8 cellular contexts compared by ENCODE assay signal in genomic region chr19:55283548-55284393, GRCh38. TPM values are rescaled to one million over a fixed set of nuclear protein-coding genes. Genes with fewer than 3 reads are reported as not detected.
DNase-seq lines count a peak whose midpoint lies in the region; ATAC-seq and TF ChIP-seq lines count a peak whose summit lies in the region.

BRSK1 (plus strand) TSS chr19:55283997; CDS start chr19:55284443, 446 bp downstream.

- no peak within 1 kb of the TSS for H3K4me2 ChIP-seq in Loucy (ENCODE audit: low read depth, low read length, poor library complexity, severe bottlenecking)

- no peaks in the 10 kb centered on the region for H3K9me2 ChIP-seq in Loucy (replicated peaks; ENCODE audit: low read depth, low read length)

- H3K9me3 ChIP-seq in Loucy (ENCODE audit: insufficient read depth, low read depth, low read length) (no peaks in the 10 kb centered on the region), lower lobe of right lung (no peaks in the 10 kb centered on the region)

- H3K27me3 ChIP-seq in Loucy (ENCODE audit: insufficient read depth, low read length, poor library complexity, severe bottlenecking) (no peaks in the 10 kb centered on the region), lower lobe of right lung (ENCODE audit: low read depth) (peaks cover 11% of the 10 kb centered on the region)

- DNase-seq in AG09309 (ENCODE audit: low read depth) (no peak), T1000 (lab: John Stamatoyannopoulos, UW) (peak; percentile 57), cerebellum (ENCODE audit: low spot score) (peak; percentile 94), lower lobe of right lung (no peak), GM19238 (ENCODE audit: insufficient read length, low spot score) (no peak)
- peak; percentile 57 for DNase-seq in stimulated activated naive CD8-positive, alpha-beta T cell treated with anti-CD3 and anti-CD28 coated beads, Interleukin-15, Interleukin-2, amounts not matched to agents 100 U/mL and 50 U/mL, for 24 hours

- H3K36me3 ChIP-seq in Loucy (ENCODE audit: insufficient read depth, low read length) = no peaks in the 10 kb centered on the region
- no peaks in the 10 kb centered on the region for H3K36me3 ChIP-seq in lower lobe of right lung

- peaks cover 6% of the 10 kb centered on the region; the same call in 1 of the 2 replicates for H3F3A ChIP-seq in Loucy (ENCODE audit: low read depth)

- H2AFZ ChIP-seq in Loucy (ENCODE audit: low read length) = peak within 1 kb of the TSS; percentile 49; the same call in 1 of the 2 replicates

- intact Hi-C loops in lower lobe of right lung (cut with DNase I) = no loop called here

- no peak within 1 kb of the TSS for H3K27ac ChIP-seq in lower lobe of right lung

- H3K4me3 ChIP-seq in AG09309 (ENCODE audit: control insufficient read depth, low read depth, low read length) (peak within 1 kb of the TSS; percentile 47), Loucy (ENCODE audit: low read length, poor library complexity, severe bottlenecking) (peak within 1 kb of the TSS; percentile 24), lower lobe of right lung (peak within 1 kb of the TSS; percentile 29)

- peaks cover 9% of the 10 kb centered on the region for H3K79me2 ChIP-seq in Loucy (ENCODE audit: insufficient read depth, low read length)

- no peak for TF ChIP-seq CTCF in AG09309 (IDR thresholded peaks at IDR 0.05; ENCODE audit: control insufficient read depth, insufficient read depth, low read depth, low read length, missing control alignments)
- TF ChIP-seq CTCF in Loucy (conservative IDR thresholded peaks at IDR 0.05; ENCODE audit: low read length) = no peak
- TF ChIP-seq CTCF in lower lobe of right lung (IDR thresholded peaks at IDR 0.05) = no peak

- H3K4me1 ChIP-seq in Loucy (ENCODE audit: insufficient read depth, low read length, poor library complexity, severe bottlenecking) = peaks cover 13% of the 10 kb centered on the region
- H3K4me1 ChIP-seq in lower lobe of right lung = peaks cover 13% of the 10 kb centered on the region

- ATAC-seq in lower lobe of right lung (no peak), GM19467 (IDR thresholded peaks at IDR 0.05; ENCODE audit: unreplicated experiment) (no peak)
- no peak for ATAC-seq in stimulated activated naive CD8-positive, alpha-beta T cell treated with anti-CD3 and anti-CD28 coated beads, Interleukin-15, Interleukin-2, amounts not matched to agents 100 U/mL and 50 U/mL, for 24 hours

- no peak within 1 kb of the TSS for H3K9ac ChIP-seq in Loucy (ENCODE audit: low read depth, low read length, poor library complexity, severe bottlenecking)

- H4K20me1 ChIP-seq in Loucy (ENCODE audit: insufficient read depth, low read length, poor library complexity, severe bottlenecking) = no peaks in the 10 kb centered on the region

RNA-seq across cellular contexts. Expression of gene BRSK1, which starts in this region (rescaled TPM):
- total RNA-seq in cerebellum = 69.8 TPM
- 1.0 TPM for total RNA-seq in lower lobe of right lung

Comparison
In these comparisons a context has a peak if more than half of its experiments do, and no peak if none do; other contexts are left out.
1. RNA of gene BRSK1 (total RNA-seq): 69.8 TPM in cerebellum (single experiment); 1.0 TPM in lower lobe of right lung (single experiment); every median in the first group is over 10 times any median in the second.
2. DNase-seq: peak in T1000 (single experiment), cerebellum (single experiment) and stimulated activated naive CD8-positive, alpha-beta T cell treated with anti-CD3 and anti-CD28 coated beads, Interleukin-15, Interleukin-2, amounts not matched to agents 100 U/mL and 50 U/mL, for 24 hours (single experiment); none in AG09309 (single experiment), lower lobe of right lung (single experiment) and GM19238 (single experiment).
3. Peak in every context shown above with its lines, with median percentiles within 50 percentile points of each other: H3K4me3 ChIP-seq.